ENCODE assay signal across 8 cellular contexts in genomic region chr2:165469417-165469816, GRCh38. TPM values are rescaled to one million over a fixed set of nuclear protein-coding genes. Genes with fewer than 3 reads are reported as not detected.
A peak's percentile ranks its signal among the peaks of the same experiment; 100 is the strongest.
DNase-seq lines count a peak whose midpoint lies in the region; ATAC-seq lines count a peak whose summit lies in the region.

Gene CSRNP3, plus strand, starts transcription at chr2:165469698. Its CDS starts 125,368 bp downstream, at chr2:165595066.

- peak; percentile 82 for DNase-seq in AG08395 (ENCODE audit: low spot score)
- peak in 2 of 3 experiments; percentile 50 to 80 for DNase-seq in NCI-H1417 (lab: John Stamatoyannopoulos, UW)
- peak in 55 of 58 donors; percentile 9 to 92 (median 66) for DNase-seq in anterior cingulate cortex (lab: John Stamatoyannopoulos, UW)
- peak; percentile 46 for DNase-seq in left cardiac atrium
- DNase-seq in pons (ENCODE audit: low spot score) = peak; percentile 95
- DNase-seq in stimulated activated CD4-positive, alpha-beta T cell treated with anti-CD3 and anti-CD28 coated beads, Interleukin-12 subunit alpha, Interleukin-12 subunit beta, amount 100 ng/mL, for 4 hours = no peak
- no peak for DNase-seq in GM19240 (ENCODE audit: insufficient read length, low spot score)
- DNase-seq in stimulated activated CD4-positive, alpha-beta T cell treated with anti-CD3 and anti-CD28 coated beads, Interleukin-1b, Interleukin-23, amount 100 ng/mL, for 48 hours = no peak

- intact Hi-C loops in left cardiac atrium (cut with DNase I) = no loop called here

- ATAC-seq in left cardiac atrium = peak; percentile 100

RNA-seq across cellular contexts. Expression of gene CSRNP3, which starts in this region (rescaled TPM):
- 1 to 10 TPM; 3.0 to 4.7 TPM for total RNA-seq in left cardiac atrium

Comparison
In these comparisons a context has a peak if more than half of its experiments do, and no peak if none do; other contexts are left out.
1. DNase-seq: peak in AG08395 (single experiment), NCI-H1417 (2 of 3), anterior cingulate cortex (55 of 58), left cardiac atrium (single experiment) and pons (single experiment); none in stimulated activated CD4-positive, alpha-beta T cell treated with anti-CD3 and anti-CD28 coated beads, Interleukin-12 subunit alpha, Interleukin-12 subunit beta, amount 100 ng/mL, for 4 hours (single experiment), GM19240 (single experiment) and stimulated activated CD4-positive, alpha-beta T cell treated with anti-CD3 and anti-CD28 coated beads, Interleukin-1b, Interleukin-23, amount 100 ng/mL, for 48 hours (single experiment).